Comparison of ENCODE assay signal across 16 cellular contexts in genomic region chrX:123626962-123627361, GRCh38.
DNase-seq lines count a peak whose midpoint lies in the region; ATAC-seq, FAIRE-seq and TF ChIP-seq lines count a peak whose summit lies in the region.
"Had no signal": no experiment of that assay in that cellular context is flagged by ENCODE, and none has a peak within 500 bp of the region (broad histone marks: within the 10 kb centered on the region; RNA-seq: fewer than 3 reads in every experiment).

No MANE protein-coding gene starts in this region.

- no TSS peak for BruUV-seq in HepG2 (replicated peaks; lab: Mats Ljungman, UMichigan)

- CTCF ChIA-PET in activated naive CD4-positive, alpha-beta T cell treated with anti-CD3 and anti-CD28 coated beads, Interleukin-2, amount 10 ng/mL, durations not matched to agents 7 days and 5 days (lab: Charles Lee), result no interaction called here
- CTCF ChIA-PET in HepG2 (lab: Yijun Ruan, JAX; ENCODE audit: low intra/inter-chr PET ratio, low total read pairs), result no interaction called here

- no peak for TF ChIP-seq EP300 in HepG2 (IDR thresholded peaks at IDR 0.05; ENCODE audit: low read depth in 2 of 2, low read length in 2 of 2)
- no peak for TF ChIP-seq EP300 in HepG2 (CRISPR knock-in tag; IDR thresholded peaks at IDR 0.05; ENCODE audit: borderline replicate concordance)

- no peaks in the 10 kb centered on the region for H3K27me3 Mint-ChIP-seq in activated naive CD4-positive, alpha-beta T cell treated with anti-CD3 and anti-CD28 coated beads, Interleukin-2, amount 10 ng/mL, durations not matched to agents 7 days and 5 days
- no peaks in the 10 kb centered on the region for H3K27me3 Mint-ChIP-seq in stimulated activated naive CD8-positive, alpha-beta T cell treated with anti-CD3 and anti-CD28 coated beads, Interleukin-15, Interleukin-2, amounts not matched to agents 100 ng/mL and 50 ng/mL, for 24 hours
- H3K27me3 Mint-ChIP-seq: IgD-negative memory B cell had no signal

- peak; percentile 87 to 90 for ATAC-seq in activated naive CD4-positive, alpha-beta T cell treated with anti-CD3 and anti-CD28 coated beads, Interleukin-2, amount 50 U/mL, for 72 hours
- no peak for ATAC-seq in HepG2

- TF ChIP-seq RAD21 in HepG2 (CRISPR knock-in tag; IDR thresholded peaks at IDR 0.05), result no peak

- H3K36me3 Mint-ChIP-seq in activated naive CD4-positive, alpha-beta T cell treated with anti-CD3 and anti-CD28 coated beads, Interleukin-2, amount 50 U/mL, for 72 hours, result peaks cover 6 to 7% of the 10 kb centered on the region in 2 donors
- peaks cover 37% of the 10 kb centered on the region for H3K36me3 Mint-ChIP-seq in activated naive CD4-positive, alpha-beta T cell treated with anti-CD3 and anti-CD28 coated beads, Interleukin-2, amount 10 ng/mL, durations not matched to agents 7 days and 5 days
- peaks cover 54% of the 10 kb centered on the region for H3K36me3 Mint-ChIP-seq in stimulated activated naive CD8-positive, alpha-beta T cell treated with anti-CD3 and anti-CD28 coated beads, Interleukin-15, Interleukin-2, amounts not matched to agents 100 ng/mL and 50 ng/mL, for 24 hours (ENCODE audit: low read depth)

- no peak overlapping the region for H3K27ac ChIP-seq in HepG2 (ENCODE audit: extremely low read length, insufficient read depth, low read length)
- H3K27ac ChIP-seq: esophagus muscularis mucosa, vagina had no signal

- H3K79me2 ChIP-seq in HepG2 (ENCODE audit: insufficient read depth, low read length), result no peaks in the 10 kb centered on the region

- intact Hi-C loops in HepG2 (cut with micrococcal nuclease; ENCODE audit: unreplicated experiment), result no loop called here

- no peak for TF ChIP-seq POLR2A in HepG2 (IDR thresholded peaks at IDR 0.05; ENCODE audit: insufficient read depth in 1 of 2, low read depth in 2 of 2, low read length in 2 of 2)

- H2AFZ ChIP-seq in HepG2 (ENCODE audit: low read length), result no peak overlapping the region

- no peak overlapping the region for H3K9ac ChIP-seq in HepG2 (ENCODE audit: insufficient read depth, low read depth, low read length)

- TF ChIP-seq CTCF in bronchial epithelial cell (IDR thresholded peaks at IDR 0.05; ENCODE audit: insufficient read depth, low read length, severe bottlenecking) (no peak), HepG2 (CRISPR knock-in tag; IDR thresholded peaks at IDR 0.05) (no peak)

- no peak for DNase-seq in activated naive CD4-positive, alpha-beta T cell treated with anti-CD3 and anti-CD28 coated beads, Interleukin-2, amount 50 U/mL, for 72 hours (ENCODE audit: low spot score in 2 of 2)
- DNase-seq in activated naive CD4-positive, alpha-beta T cell treated with anti-CD3 and anti-CD28 coated beads, Interleukin-2, amount 10 ng/mL, durations not matched to agents 7 days and 5 days, result no peak
- DNase-seq in M059J (ENCODE audit: low read depth) (peak; percentile 70), bronchial epithelial cell (ENCODE audit: low read depth) (peak; percentile 25), HepG2 (ENCODE audit: low spot score) (no peak), NCI-H510A (lab: John Stamatoyannopoulos, UW) (no peak), islet precursor cell (no peak)
- DNase-seq: C1 segment of cervical spinal cord, cerebellar nuclear complex, GDM1, GOT3, NCI-H1930 had no signal

- no peak overlapping the region for H3K4me2 ChIP-seq in HepG2 (ENCODE audit: low read depth, low read length)

- H3K9me3 ChIP-seq in HepG2 (ENCODE audit: low read length), result no peaks in the 10 kb centered on the region
- H3K9me3 ChIP-seq: esophagus muscularis mucosa, vagina had no signal

- H3K27me3 ChIP-seq in bronchial epithelial cell (ENCODE audit: control insufficient read depth, insufficient read depth, low read length) (no peaks in the 10 kb centered on the region), HepG2 (ENCODE audit: control insufficient read depth in 1 of 2, insufficient read depth in 2 of 2, low read length in 2 of 2) (no peaks in the 10 kb centered on the region)
- H3K27me3 ChIP-seq: esophagus muscularis mucosa, vagina had no signal

- H3K4me1 Mint-ChIP-seq in activated naive CD4-positive, alpha-beta T cell treated with anti-CD3 and anti-CD28 coated beads, Interleukin-2, amount 10 ng/mL, durations not matched to agents 7 days and 5 days, result peaks cover 6% of the 10 kb centered on the region
- peaks cover 20% of the 10 kb centered on the region for H3K4me1 Mint-ChIP-seq in stimulated activated naive CD8-positive, alpha-beta T cell treated with anti-CD3 and anti-CD28 coated beads, Interleukin-15, Interleukin-2, amounts not matched to agents 100 ng/mL and 50 ng/mL, for 24 hours (ENCODE audit: low read depth)

- H3K4me3 ChIP-seq in bronchial epithelial cell (ENCODE audit: low read depth, low read length), result no peak overlapping the region
- H3K4me3 ChIP-seq in HepG2 (replicated peaks in 1 of 3; ENCODE audit: insufficient read depth in 1 of 3, low read depth in 2 of 3, low read length in 3 of 3), result no peak overlapping the region
- H3K4me3 ChIP-seq: esophagus muscularis mucosa, vagina had no signal

- H3K27ac Mint-ChIP-seq in activated naive CD4-positive, alpha-beta T cell treated with anti-CD3 and anti-CD28 coated beads, Interleukin-2, amount 50 U/mL, for 72 hours, result peak overlapping the region in 1 of 2 donors; percentile 66
- H3K27ac Mint-ChIP-seq in activated naive CD4-positive, alpha-beta T cell treated with anti-CD3 and anti-CD28 coated beads, Interleukin-2, amount 10 ng/mL, durations not matched to agents 7 days and 5 days, result no peak overlapping the region
- peak overlapping the region; percentile 81 for H3K27ac Mint-ChIP-seq in stimulated activated naive CD8-positive, alpha-beta T cell treated with anti-CD3 and anti-CD28 coated beads, Interleukin-15, Interleukin-2, amounts not matched to agents 100 ng/mL and 50 ng/mL, for 24 hours
- H3K27ac Mint-ChIP-seq: IgD-negative memory B cell had no signal

- POLR2A ChIA-PET in HepG2 (lab: Yijun Ruan, JAX), result no interaction called here

- H3K4me3 Mint-ChIP-seq in activated naive CD4-positive, alpha-beta T cell treated with anti-CD3 and anti-CD28 coated beads, Interleukin-2, amount 10 ng/mL, durations not matched to agents 7 days and 5 days, result no peak overlapping the region
- no peak overlapping the region for H3K4me3 Mint-ChIP-seq in stimulated activated naive CD8-positive, alpha-beta T cell treated with anti-CD3 and anti-CD28 coated beads, Interleukin-15, Interleukin-2, amounts not matched to agents 100 ng/mL and 50 ng/mL, for 24 hours
- H3K4me3 Mint-ChIP-seq: IgD-negative memory B cell had no signal

- H3K9me3 Mint-ChIP-seq in activated naive CD4-positive, alpha-beta T cell treated with anti-CD3 and anti-CD28 coated beads, Interleukin-2, amount 50 U/mL, for 72 hours, result no peaks in the 10 kb centered on the region
- H3K9me3 Mint-ChIP-seq in activated naive CD4-positive, alpha-beta T cell treated with anti-CD3 and anti-CD28 coated beads, Interleukin-2, amount 10 ng/mL, durations not matched to agents 7 days and 5 days, result no peaks in the 10 kb centered on the region
- H3K9me3 Mint-ChIP-seq in stimulated activated naive CD8-positive, alpha-beta T cell treated with anti-CD3 and anti-CD28 coated beads, Interleukin-15, Interleukin-2, amounts not matched to agents 100 ng/mL and 50 ng/mL, for 24 hours, result no peaks in the 10 kb centered on the region
- H3K9me3 Mint-ChIP-seq: IgD-negative memory B cell had no signal

- H4K20me1 ChIP-seq in HepG2 (ENCODE audit: insufficient read depth, low read length), result no peaks in the 10 kb centered on the region

- no peaks in the 10 kb centered on the region for H3K4me1 ChIP-seq in HepG2 (ENCODE audit: insufficient read depth, low read length)
- H3K4me1 ChIP-seq: esophagus muscularis mucosa, vagina had no signal

- FAIRE-seq in bronchial epithelial cell (lab: Jason Lieb, UNC), result no peak
- no peak for FAIRE-seq in HepG2 (lab: Jason Lieb, UNC)

- in situ Hi-C loops in HepG2 (cut with HindIII; ENCODE audit: extremely low pct_ligation_motif_present, low pct_unique_long_range_greater_than_20kb), result no loop called here

- no peaks in the 10 kb centered on the region for H3K36me3 ChIP-seq in bronchial epithelial cell (ENCODE audit: control insufficient read depth, insufficient read depth, low read length)
- peaks cover 4 to 38% of the 10 kb centered on the region in 2 experiments for H3K36me3 ChIP-seq in HepG2 (replicated peaks in 1 of 2; ENCODE audit: control insufficient read depth in 1 of 2, insufficient read depth in 2 of 2, low read length in 2 of 2)

TF ChIP-seq in HepG2, 621 proteins besides CTCF, POLR2A, EP300 and RAD21:
- no peak for TF ChIP-seq EZH2 (conservative IDR thresholded peaks at IDR 0.05; ENCODE audit: low read depth, low read length)
- no peak for TF ChIP-seq CCDC6 (CRISPR knock-in tag; IDR thresholded peaks at IDR 0.05)
- TF ChIP-seq YEATS4 (CRISPR knock-in tag; IDR thresholded peaks at IDR 0.05; ENCODE audit: borderline replicate concordance), result no peak
- no peak for TF ChIP-seq ZNF619 (CRISPR knock-in tag; IDR thresholded peaks at IDR 0.05)
- no peak for TF ChIP-seq ZNF775 (CRISPR knock-in tag; IDR thresholded peaks at IDR 0.05; ENCODE audit: borderline replicate concordance)

Comparison
In these comparisons a context has a peak if more than half of its experiments do, and no peak if none do; other contexts are left out.
1. DNase-seq: peak in M059J (single experiment) and bronchial epithelial cell (single experiment); none in activated naive CD4-positive, alpha-beta T cell treated with anti-CD3 and anti-CD28 coated beads, Interleukin-2, amount 50 U/mL, for 72 hours (0 of 2), activated naive CD4-positive, alpha-beta T cell treated with anti-CD3 and anti-CD28 coated beads, Interleukin-2, amount 10 ng/mL, durations not matched to agents 7 days and 5 days (single experiment), HepG2 (single experiment), NCI-H510A (single experiment) and islet precursor cell (single experiment).